Comparison of ENCODE assay signal across 1 cellular context in genomic region chr3:56782215-56782614, GRCh38.
TF ChIP-seq lines count a peak whose summit lies in the region.

No MANE protein-coding gene starts in this region.

TF ChIP-seq in HepG2, 621 proteins besides CTCF, POLR2A, EP300 and RAD21 (continued from another document and continues in another):
- TF ChIP-seq ZSCAN21 (CRISPR knock-in tag; IDR thresholded peaks at IDR 0.05; ENCODE audit: borderline replicate concordance), result no peak
- TF ChIP-seq ZNF891 (CRISPR knock-in tag; IDR thresholded peaks at IDR 0.05), result no peak
- TF ChIP-seq, protein P1, sequence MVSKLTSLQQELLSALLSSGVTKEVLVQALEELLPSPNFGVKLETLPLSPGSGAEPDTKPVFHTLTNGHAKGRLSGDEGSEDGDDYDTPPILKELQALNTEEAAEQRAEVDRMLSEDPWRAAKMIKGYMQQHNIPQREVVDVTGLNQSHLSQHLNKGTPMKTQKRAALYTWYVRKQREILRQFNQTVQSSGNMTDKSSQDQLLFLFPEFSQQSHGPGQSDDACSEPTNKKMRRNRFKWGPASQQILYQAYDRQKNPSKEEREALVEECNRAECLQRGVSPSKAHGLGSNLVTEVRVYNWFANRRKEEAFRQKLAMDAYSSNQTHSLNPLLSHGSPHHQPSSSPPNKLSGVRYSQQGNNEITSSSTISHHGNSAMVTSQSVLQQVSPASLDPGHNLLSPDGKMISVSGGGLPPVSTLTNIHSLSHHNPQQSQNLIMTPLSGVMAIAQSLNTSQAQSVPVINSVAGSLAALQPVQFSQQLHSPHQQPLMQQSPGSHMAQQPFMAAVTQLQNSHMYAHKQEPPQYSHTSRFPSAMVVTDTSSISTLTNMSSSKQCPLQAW (CRISPR knock-in tag; IDR thresholded peaks at IDR 0.05), result no peak
- TF ChIP-seq ISL2 (CRISPR knock-in tag; IDR thresholded peaks at IDR 0.05), result peak; percentile 92
- TF ChIP-seq NFATC3 (CRISPR knock-in tag; IDR thresholded peaks at IDR 0.05), result no peak
- peak; percentile 95 for TF ChIP-seq ELF3 (CRISPR knock-in tag; IDR thresholded peaks at IDR 0.05)
- no peak for TF ChIP-seq CBX5 (CRISPR knock-in tag; IDR thresholded peaks at IDR 0.05; ENCODE audit: borderline replicate concordance)
- peak; percentile 87 for TF ChIP-seq HNF4G (IDR thresholded peaks at IDR 0.05; ENCODE audit: borderline replicate concordance, low read depth, low read length)
- peak; percentile 62; the same call in 1 of the 2 replicates for TF ChIP-seq HNF4G (CRISPR knock-in tag; IDR thresholded peaks at IDR 0.05; ENCODE audit: borderline replicate concordance, low read depth)
- TF ChIP-seq SMAD3 (CRISPR knock-in tag; IDR thresholded peaks at IDR 0.05), result 0 out of 2 replicates have a peak, but pooled peaks have one; percentile 34
- TF ChIP-seq ZBTB20 (CRISPR knock-in tag; IDR thresholded peaks at IDR 0.05; ENCODE audit: borderline replicate concordance, low read depth), result peak; percentile 67
- TF ChIP-seq GMEB1 (CRISPR knock-in tag; IDR thresholded peaks at IDR 0.05; ENCODE audit: borderline replicate concordance), result peak; percentile 16; the same call in 1 of the 2 replicates
- no peak for TF ChIP-seq POLR2AphosphoS2 (IDR thresholded peaks at IDR 0.05; ENCODE audit: low read depth, low read length)
- no peak for TF ChIP-seq NCOA1 (CRISPR knock-in tag; IDR thresholded peaks at IDR 0.05)
- no peak for TF ChIP-seq MLXIP (CRISPR knock-in tag; IDR thresholded peaks at IDR 0.05; ENCODE audit: borderline replicate concordance)
- TF ChIP-seq RARG (CRISPR knock-in tag; IDR thresholded peaks at IDR 0.05; ENCODE audit: low read depth), result no peak
- TF ChIP-seq SP1 (IDR thresholded peaks at IDR 0.05), result no peak
- no peak for TF ChIP-seq SP1 (CRISPR knock-in tag; IDR thresholded peaks at IDR 0.05)
- peak; percentile 88 for TF ChIP-seq SOX13 (IDR thresholded peaks at IDR 0.05)
- TF ChIP-seq SOX13 (CRISPR knock-in tag; conservative IDR thresholded peaks at IDR 0.05 in 1 of 2, IDR thresholded peaks at IDR 0.05 in 1 of 2), result peak in 1 of 2 experiments; percentile 98; a peak in 2 of 4 replicates
- TF ChIP-seq NR2C2 (CRISPR knock-in tag; IDR thresholded peaks at IDR 0.05; ENCODE audit: borderline replicate concordance), result peak; percentile 13; the same call in 1 of the 2 replicates
- TF ChIP-seq, protein P2, sequence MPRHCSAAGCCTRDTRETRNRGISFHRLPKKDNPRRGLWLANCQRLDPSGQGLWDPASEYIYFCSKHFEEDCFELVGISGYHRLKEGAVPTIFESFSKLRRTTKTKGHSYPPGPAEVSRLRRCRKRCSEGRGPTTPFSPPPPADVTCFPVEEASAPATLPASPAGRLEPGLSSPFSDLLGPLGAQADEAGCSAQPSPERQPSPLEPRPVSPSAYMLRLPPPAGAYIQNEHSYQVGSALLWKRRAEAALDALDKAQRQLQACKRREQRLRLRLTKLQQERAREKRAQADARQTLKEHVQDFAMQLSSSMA (CRISPR knock-in tag; IDR thresholded peaks at IDR 0.05), result no peak
- TF ChIP-seq ZNF367 (CRISPR knock-in tag; IDR thresholded peaks at IDR 0.05; ENCODE audit: borderline replicate concordance), result no peak
- TF ChIP-seq CEBPB (IDR thresholded peaks at IDR 0.05; ENCODE audit: borderline replicate concordance, low read depth, low read length), result peak; percentile 53; the same call in 1 of the 2 replicates
- peak; percentile 88 for TF ChIP-seq CREM (IDR thresholded peaks at IDR 0.05)
- TF ChIP-seq CREM (CRISPR knock-in tag; IDR thresholded peaks at IDR 0.05), result no peak
- TF ChIP-seq PAXIP1 (CRISPR knock-in tag; conservative IDR thresholded peaks at IDR 0.05), result peak; percentile 88
- TF ChIP-seq ZNF556 (CRISPR knock-in tag; IDR thresholded peaks at IDR 0.05; ENCODE audit: borderline replicate concordance), result no peak
- TF ChIP-seq DNMT3B (CRISPR knock-in tag; conservative IDR thresholded peaks at IDR 0.05), result no peak
- TF ChIP-seq, protein P3, sequence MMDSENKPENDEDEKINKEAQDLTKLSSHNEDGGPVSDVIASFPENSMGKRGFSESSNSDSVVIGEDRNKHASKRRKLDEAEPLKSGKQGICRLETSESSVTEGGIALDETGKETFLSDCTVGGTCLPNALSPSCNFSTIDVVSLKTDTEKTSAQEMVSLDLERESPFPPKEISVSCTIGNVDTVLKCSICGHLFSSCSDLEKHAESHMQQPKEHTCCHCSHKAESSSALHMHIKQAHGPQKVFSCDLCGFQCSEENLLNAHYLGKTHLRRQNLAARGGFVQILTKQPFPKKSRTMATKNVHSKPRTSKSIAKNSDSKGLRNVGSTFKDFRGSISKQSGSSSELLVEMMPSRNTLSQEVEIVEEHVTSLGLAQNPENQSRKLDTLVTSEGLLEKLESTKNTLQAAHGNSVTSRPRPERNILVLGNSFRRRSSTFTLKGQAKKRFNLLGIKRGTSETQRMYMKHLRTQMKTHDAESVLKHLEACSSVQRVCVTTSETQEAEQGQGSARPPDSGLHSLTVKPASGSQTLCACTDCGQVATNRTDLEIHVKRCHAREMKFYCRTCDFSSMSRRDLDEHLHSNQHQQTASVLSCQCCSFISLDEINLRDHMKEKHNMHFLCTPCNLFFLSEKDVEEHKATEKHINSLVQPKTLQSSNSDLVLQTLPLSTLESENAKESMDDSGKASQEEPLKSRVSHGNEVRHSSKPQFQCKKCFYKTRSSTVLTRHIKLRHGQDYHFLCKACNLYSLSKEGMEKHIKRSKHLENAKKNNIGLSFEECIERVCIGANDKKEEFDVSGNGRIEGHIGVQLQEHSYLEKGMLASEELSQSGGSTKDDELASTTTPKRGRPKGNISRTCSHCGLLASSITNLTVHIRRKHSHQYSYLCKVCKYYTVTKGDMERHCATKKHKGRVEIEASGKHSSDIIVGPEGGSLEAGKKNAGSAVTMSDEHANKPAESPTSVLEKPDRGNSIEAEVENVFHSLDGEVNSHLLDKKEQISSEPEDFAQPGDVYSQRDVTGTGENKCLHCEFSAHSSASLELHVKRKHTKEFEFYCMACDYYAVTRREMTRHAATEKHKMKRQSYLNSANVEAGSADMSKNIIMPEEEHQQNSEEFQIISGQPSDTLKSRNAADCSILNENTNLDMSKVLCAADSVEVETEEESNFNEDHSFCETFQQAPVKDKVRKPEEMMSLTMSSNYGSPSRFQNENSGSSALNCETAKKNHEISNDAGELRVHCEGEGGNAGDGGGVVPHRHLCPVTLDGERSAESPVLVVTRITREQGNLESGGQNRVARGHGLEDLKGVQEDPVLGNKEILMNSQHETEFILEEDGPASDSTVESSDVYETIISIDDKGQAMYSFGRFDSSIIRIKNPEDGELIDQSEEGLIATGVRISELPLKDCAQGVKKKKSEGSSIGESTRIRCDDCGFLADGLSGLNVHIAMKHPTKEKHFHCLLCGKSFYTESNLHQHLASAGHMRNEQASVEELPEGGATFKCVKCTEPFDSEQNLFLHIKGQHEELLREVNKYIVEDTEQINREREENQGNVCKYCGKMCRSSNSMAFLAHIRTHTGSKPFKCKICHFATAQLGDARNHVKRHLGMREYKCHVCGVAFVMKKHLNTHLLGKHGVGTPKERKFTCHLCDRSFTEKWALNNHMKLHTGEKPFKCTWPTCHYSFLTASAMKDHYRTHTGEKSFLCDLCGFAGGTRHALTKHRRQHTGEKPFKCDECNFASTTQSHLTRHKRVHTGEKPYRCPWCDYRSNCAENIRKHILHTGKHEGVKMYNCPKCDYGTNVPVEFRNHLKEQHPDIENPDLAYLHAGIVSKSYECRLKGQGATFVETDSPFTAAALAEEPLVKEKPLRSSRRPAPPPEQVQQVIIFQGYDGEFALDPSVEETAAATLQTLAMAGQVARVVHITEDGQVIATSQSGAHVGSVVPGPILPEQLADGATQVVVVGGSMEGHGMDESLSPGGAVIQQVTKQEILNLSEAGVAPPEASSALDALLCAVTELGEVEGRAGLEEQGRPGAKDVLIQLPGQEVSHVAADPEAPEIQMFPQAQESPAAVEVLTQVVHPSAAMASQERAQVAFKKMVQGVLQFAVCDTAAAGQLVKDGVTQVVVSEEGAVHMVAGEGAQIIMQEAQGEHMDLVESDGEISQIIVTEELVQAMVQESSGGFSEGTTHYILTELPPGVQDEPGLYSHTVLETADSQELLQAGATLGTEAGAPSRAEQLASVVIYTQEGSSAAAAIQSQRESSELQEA (CRISPR knock-in tag; IDR thresholded peaks at IDR 0.05; ENCODE audit: not compliant biosample characterization), result no peak
- TF ChIP-seq ZNF781 (CRISPR knock-in tag; IDR thresholded peaks at IDR 0.05; ENCODE audit: borderline replicate concordance, not compliant biosample characterization), result no peak
- 0 out of 2 replicates have a peak, but pooled peaks have one; percentile 32 for TF ChIP-seq MEF2D (CRISPR knock-in tag; IDR thresholded peaks at IDR 0.05)
- TF ChIP-seq SPEN (CRISPR knock-in tag; IDR thresholded peaks at IDR 0.05; ENCODE audit: low read depth), result 0 out of 2 replicates have a peak, but pooled peaks have one; percentile 12
- TF ChIP-seq GRHL1 (CRISPR knock-in tag; conservative IDR thresholded peaks at IDR 0.05), result no peak
- TF ChIP-seq MIXL1 (CRISPR knock-in tag; IDR thresholded peaks at IDR 0.05), result peak; percentile 87
- TF ChIP-seq NFE2L2 (IDR thresholded peaks at IDR 0.05; ENCODE audit: low read length), result no peak
- TF ChIP-seq SKI (IDR thresholded peaks at IDR 0.05; ENCODE audit: partially characterized antibody), result no peak
- TF ChIP-seq MXI1 (IDR thresholded peaks at IDR 0.05; ENCODE audit: borderline replicate concordance, low read depth, low read length), result no peak
- TF ChIP-seq SOX5 (CRISPR knock-in tag; IDR thresholded peaks at IDR 0.05; ENCODE audit: borderline replicate concordance), result peak; percentile 94
- TF ChIP-seq, protein P4, sequence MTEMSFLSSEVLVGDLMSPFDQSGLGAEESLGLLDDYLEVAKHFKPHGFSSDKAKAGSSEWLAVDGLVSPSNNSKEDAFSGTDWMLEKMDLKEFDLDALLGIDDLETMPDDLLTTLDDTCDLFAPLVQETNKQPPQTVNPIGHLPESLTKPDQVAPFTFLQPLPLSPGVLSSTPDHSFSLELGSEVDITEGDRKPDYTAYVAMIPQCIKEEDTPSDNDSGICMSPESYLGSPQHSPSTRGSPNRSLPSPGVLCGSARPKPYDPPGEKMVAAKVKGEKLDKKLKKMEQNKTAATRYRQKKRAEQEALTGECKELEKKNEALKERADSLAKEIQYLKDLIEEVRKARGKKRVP (CRISPR knock-in tag; IDR thresholded peaks at IDR 0.05), result peak in 1 of 2 experiments; percentile 71; a peak in 1 of 4 replicates
- TF ChIP-seq ZNF432 (CRISPR knock-in tag; IDR thresholded peaks at IDR 0.05; ENCODE audit: borderline replicate concordance), result no peak
